24 cellular contexts compared by ENCODE assay signal in the genomic region with DNA sequence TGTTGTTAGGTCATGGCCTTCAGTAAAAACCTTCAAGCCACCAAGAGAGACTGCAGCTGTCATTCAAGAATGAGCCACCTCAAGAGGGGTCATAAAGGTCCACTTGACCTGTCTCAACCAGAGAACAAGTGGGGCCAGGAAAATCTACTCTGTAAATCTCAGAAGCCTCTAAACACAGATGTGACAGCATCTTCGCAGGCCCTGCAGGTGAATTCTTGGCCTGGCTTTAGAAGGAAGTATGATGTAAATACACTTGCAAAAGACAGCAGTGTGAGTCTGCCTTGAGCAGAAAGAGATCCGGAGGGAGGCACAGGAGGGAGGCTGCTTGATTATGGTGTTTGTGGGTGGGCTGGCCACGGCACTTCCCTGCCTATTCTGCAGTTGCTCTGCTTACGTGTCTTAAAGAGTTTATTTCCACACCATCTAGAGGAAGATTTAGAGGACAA.
DNase-seq lines count a peak whose midpoint lies in the region; ATAC-seq and TF ChIP-seq lines count a peak whose summit lies in the region.
"Had no signal": no experiment of that assay in that cellular context is flagged by ENCODE, and none has a peak within 500 bp of the region (broad histone marks: within the 10 kb centered on the region; RNA-seq: fewer than 3 reads in every experiment).

No MANE protein-coding gene starts in this region.

- no peaks in the 10 kb centered on the region for H3F3A ChIP-seq in GM23338 (replicated peaks; ENCODE audit: low read depth)

- H3K9me3 ChIP-seq in OCI-LY7 (ENCODE audit: low read length) = no peaks in the 10 kb centered on the region

- no peaks in the 10 kb centered on the region for H3K9me3 Mint-ChIP-seq in GM23338
- H3K9me3 Mint-ChIP-seq in nephron = no peaks in the 10 kb centered on the region
- H3K9me3 Mint-ChIP-seq in progenitor cell of endocrine pancreas (ENCODE audit: low read depth) = no peaks in the 10 kb centered on the region

- H3K27me3 Mint-ChIP-seq in GM23338 (ENCODE audit: insufficient read depth, low read depth, poor library complexity) (no peaks in the 10 kb centered on the region), nephron (ENCODE audit: low read depth) (no peaks in the 10 kb centered on the region), progenitor cell of endocrine pancreas (peaks cover 6% of the 10 kb centered on the region)

- CTCF ChIA-PET in OCI-LY7 (lab: Charles Lee; ENCODE audit: unreplicated experiment) = no interaction called here

- H3K4me3 Mint-ChIP-seq in GM23338 = no peak overlapping the region
- no peak overlapping the region for H3K4me3 Mint-ChIP-seq in nephron
- H3K4me3 Mint-ChIP-seq in progenitor cell of endocrine pancreas (ENCODE audit: low read depth) = no peak overlapping the region

- no peak overlapping the region for H3K4me2 ChIP-seq in GM23338
- no peak overlapping the region for H3K4me2 ChIP-seq in OCI-LY7 (ENCODE audit: low read length)

- no peaks in the 10 kb centered on the region for H3K36me3 ChIP-seq in GM23338 (ENCODE audit: insufficient read depth)
- H3K36me3 ChIP-seq in OCI-LY7 (ENCODE audit: insufficient read depth, low read length) = no peaks in the 10 kb centered on the region

- no peaks in the 10 kb centered on the region for H4K20me1 ChIP-seq in GM23338 (replicated peaks; ENCODE audit: insufficient read depth)
- H4K20me1 ChIP-seq in OCI-LY7 (ENCODE audit: insufficient read depth, low read length) = no peaks in the 10 kb centered on the region

- ATAC-seq in GM23338 = peak; percentile 38; the same call in 1 of the 3 replicates
- ATAC-seq in GM18505 (IDR thresholded peaks at IDR 0.05; ENCODE audit: unreplicated experiment) = no peak
- ATAC-seq: HCT116; K562; PC-3; stimulated activated naive CD8-positive, alpha-beta T cell treated with anti-CD3 and anti-CD28 coated beads, Interleukin-15, Interleukin-2, amounts not matched to agents 100 U/mL and 50 U/mL, for 24 hours had no signal

- in situ Hi-C loops in GM13976 (cut with MboI; ENCODE audit: low sequenced_read_pairs, unreplicated experiment) = no loop called here

- POLR2A ChIA-PET in OCI-LY7 (lab: Charles Lee) = no interaction called here

- BruUV-seq in OCI-LY7 (replicated peaks; lab: Mats Ljungman, UMichigan) = no TSS peak

- H3K27ac Mint-ChIP-seq in GM23338 (no peak overlapping the region), nephron (peak overlapping the region; percentile 23 to 77 (median 50)), progenitor cell of endocrine pancreas (no peak overlapping the region)

- H3K27ac ChIP-seq in GM23338 (ENCODE audit: low read depth) = no peak overlapping the region
- H3K27ac ChIP-seq in OCI-LY7 (ENCODE audit: low read depth, low read length, poor library complexity, severe bottlenecking) = no peak overlapping the region
- H3K27ac ChIP-seq: C4-2B, parathyroid adenoma had no signal

- TF ChIP-seq POLR2A in GM18505 (IDR thresholded peaks at IDR 0.05; ENCODE audit: borderline replicate concordance, extremely low read depth, insufficient read depth, insufficient read length) = no peak

- intact Hi-C loops in OCI-LY7 (cut with micrococcal nuclease; ENCODE audit: unreplicated experiment) = no loop called here

- H3K4me1 ChIP-seq in GM23338 (ENCODE audit: insufficient read depth) (no peaks in the 10 kb centered on the region), OCI-LY7 (ENCODE audit: insufficient read depth, low read length, poor library complexity, severe bottlenecking) (no peaks in the 10 kb centered on the region)
- H3K4me1 ChIP-seq: parathyroid adenoma had no signal

- H3K9me2 ChIP-seq in GM23338 (ENCODE audit: insufficient read depth) (no peaks in the 10 kb centered on the region), OCI-LY7 (ENCODE audit: insufficient read depth, low read length) (no peaks in the 10 kb centered on the region)

- H2AFZ ChIP-seq in GM23338 = peak overlapping the region; percentile 38; the same call in 1 of the 2 replicates
- H2AFZ ChIP-seq in OCI-LY7 (ENCODE audit: low read length) = no peak overlapping the region
- H2AFZ ChIP-seq: parathyroid adenoma had no signal

- H3K79me2 ChIP-seq in GM23338 (replicated peaks; ENCODE audit: insufficient read depth) = no peaks in the 10 kb centered on the region
- no peaks in the 10 kb centered on the region for H3K79me2 ChIP-seq in OCI-LY7 (ENCODE audit: insufficient read depth, low read depth, low read length)
- H3K79me2 ChIP-seq: parathyroid adenoma had no signal

- no peak for TF ChIP-seq CTCF in GM13976 (IDR thresholded peaks at IDR 0.05; ENCODE audit: borderline replicate concordance, control extremely low read depth, extremely low read depth, insufficient read depth, missing control alignments)
- no peak for TF ChIP-seq CTCF in GM23338 (conservative IDR thresholded peaks at IDR 0.05; ENCODE audit: low read depth in 2 of 2)
- no peak for TF ChIP-seq CTCF in epithelial cell of proximal tubule (conservative IDR thresholded peaks at IDR 0.05; ENCODE audit: low read depth, low read length)
- no peak for TF ChIP-seq CTCF in nephron (IDR thresholded peaks at IDR 0.05; ENCODE audit: unreplicated experiment in 3 of 3)
- TF ChIP-seq CTCF in progenitor cell of endocrine pancreas (IDR thresholded peaks at IDR 0.05; ENCODE audit: unreplicated experiment) = no peak
- no peak for TF ChIP-seq CTCF in OCI-LY7 (conservative IDR thresholded peaks at IDR 0.05; ENCODE audit: low read length)

- H3K4me1 Mint-ChIP-seq in GM23338 (peaks cover 17% of the 10 kb centered on the region), nephron (peaks cover 42% of the 10 kb centered on the region), progenitor cell of endocrine pancreas (ENCODE audit: low read depth) (peaks cover 27% of the 10 kb centered on the region)

- no peaks in the 10 kb centered on the region for H3K27me3 ChIP-seq in GM23338 (ENCODE audit: insufficient read depth)

- peak; percentile 26 for DNase-seq in GM13976 (ENCODE audit: low spot score)
- DNase-seq in GM23338 (ENCODE audit: low spot score) = no peak
- peak; percentile 26 for DNase-seq in epithelial cell of proximal tubule (ENCODE audit: low read depth)
- no peak for DNase-seq in SKM-1 (lab: John Stamatoyannopoulos, UW; ENCODE audit: unreplicated experiment)
- no peak for DNase-seq in progenitor cell of endocrine pancreas (ENCODE audit: low spot score, unreplicated experiment)
- DNase-seq in OCI-LY7 (ENCODE audit: low spot score) = no peak
- DNase-seq: activated CD4-positive, alpha-beta T cell treated with anti-CD3 and anti-CD28 coated beads, Interleukin-2, amount 50 U/mL, for 48 hours; activated CD8-positive, alpha-beta memory T cell treated with anti-CD3 and anti-CD28 coated beads, Interleukin-2, amount 50 U/mL, for 4 hours; activated naive CD4-positive, alpha-beta T cell treated with anti-CD3 and anti-CD28 coated beads, Interleukin-2, amount 50 U/mL, for 16 hours; amygdala; left cardiac atrium; NCI-H2081; NCI-H226; NCI-H748 treated with DMSO at 0.1 percent for 48 hours; PC-3; SHP77 treated with DMSO at 0.1 percent for 48 hours; stimulated activated CD4-positive, alpha-beta T cell treated with anti-CD3 and anti-CD28 coated beads, Interleukin-15, amount 100 ng/mL, for 24 hours; stimulated activated naive CD8-positive, alpha-beta T cell treated with anti-CD3 and anti-CD28 coated beads, Interleukin-15, Interleukin-2, amounts not matched to agents 100 U/mL and 50 U/mL, for 24 hours had no signal

- H3K4me3 ChIP-seq in GM23338 = no peak overlapping the region
- no peak overlapping the region for H3K4me3 ChIP-seq in epithelial cell of proximal tubule (ENCODE audit: low read depth, low read length)
- no peak overlapping the region for H3K4me3 ChIP-seq in OCI-LY7 (ENCODE audit: low read depth, low read length, poor library complexity, severe bottlenecking)
- H3K4me3 ChIP-seq: K562 had no signal

- no peaks in the 10 kb centered on the region for H3K36me3 Mint-ChIP-seq in GM23338 (ENCODE audit: low read depth)
- H3K36me3 Mint-ChIP-seq in nephron (ENCODE audit: low read depth) = no peaks in the 10 kb centered on the region
- no peaks in the 10 kb centered on the region for H3K36me3 Mint-ChIP-seq in progenitor cell of endocrine pancreas (ENCODE audit: insufficient read depth)

TF ChIP-seq in GM23338, 12 proteins besides CTCF, POLR2A, EP300 and RAD21:
- no peak for TF ChIP-seq ZNF331 (CRISPR knock-in tag; IDR thresholded peaks at IDR 0.05; ENCODE audit: low read depth)
- TF ChIP-seq, protein P1, sequence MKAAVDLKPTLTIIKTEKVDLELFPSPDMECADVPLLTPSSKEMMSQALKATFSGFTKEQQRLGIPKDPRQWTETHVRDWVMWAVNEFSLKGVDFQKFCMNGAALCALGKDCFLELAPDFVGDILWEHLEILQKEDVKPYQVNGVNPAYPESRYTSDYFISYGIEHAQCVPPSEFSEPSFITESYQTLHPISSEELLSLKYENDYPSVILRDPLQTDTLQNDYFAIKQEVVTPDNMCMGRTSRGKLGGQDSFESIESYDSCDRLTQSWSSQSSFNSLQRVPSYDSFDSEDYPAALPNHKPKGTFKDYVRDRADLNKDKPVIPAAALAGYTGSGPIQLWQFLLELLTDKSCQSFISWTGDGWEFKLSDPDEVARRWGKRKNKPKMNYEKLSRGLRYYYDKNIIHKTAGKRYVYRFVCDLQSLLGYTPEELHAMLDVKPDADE (IDR thresholded peaks at IDR 0.05) = no peak
- no peak for TF ChIP-seq ZNF114 (CRISPR knock-in tag; IDR thresholded peaks at IDR 0.05)
- TF ChIP-seq EZH2 (IDR thresholded peaks at IDR 0.05; ENCODE audit: low read depth, unreplicated experiment) = no peak
- TF ChIP-seq EZH2phosphoT487 (IDR thresholded peaks at IDR 0.05; ENCODE audit: unreplicated experiment) = no peak
- no peak for TF ChIP-seq JUNB (IDR thresholded peaks at IDR 0.05; ENCODE audit: unreplicated experiment)

Comparison
In these comparisons a context has a peak if more than half of its experiments do, and no peak if none do; other contexts are left out.
1. DNase-seq: peak in GM13976 (single experiment) and epithelial cell of proximal tubule (single experiment); none in GM23338 (single experiment), SKM-1 (single experiment), progenitor cell of endocrine pancreas (single experiment) and OCI-LY7 (single experiment).
2. H3K27ac Mint-ChIP-seq: peak in nephron (3 of 3); none in GM23338 (single experiment) and progenitor cell of endocrine pancreas (single experiment).